In genomic region chr12:107027304-107028053, GRCh38 we compare ENCODE assay signal across 9 cellular contexts. TPM values are rescaled to one million over a fixed set of nuclear protein-coding genes. Genes with fewer than 3 reads are reported as not detected.
DNase-seq lines count a peak whose midpoint lies in the region; ATAC-seq and TF ChIP-seq lines count a peak whose summit lies in the region.
"Had no signal": no experiment of that assay in that cellular context is flagged by ENCODE, and none has a peak within 500 bp of the region (broad histone marks: within the 10 kb centered on the region; RNA-seq: fewer than 3 reads in every experiment).

No MANE protein-coding gene starts in this region.

- no peaks in the 10 kb centered on the region for H3K9me3 ChIP-seq in lower lobe of right lung
- no peaks in the 10 kb centered on the region for H3K9me3 ChIP-seq in tibial nerve

- H3K27ac Mint-ChIP-seq in progenitor cell of endocrine pancreas: no peak overlapping the region
- H3K27ac Mint-ChIP-seq: B cell had no signal

- H3K9me3 Mint-ChIP-seq in progenitor cell of endocrine pancreas (ENCODE audit: low read depth): no peaks in the 10 kb centered on the region

- H3K36me3 ChIP-seq in lower lobe of right lung (no peaks in the 10 kb centered on the region), tibial nerve (no peaks in the 10 kb centered on the region)

- 14 to 16% methylated on average over 3 of the region's 3 CpGs for WGBS in tibial nerve, 2 donors

- H3K36me3 Mint-ChIP-seq in progenitor cell of endocrine pancreas (ENCODE audit: insufficient read depth): no peaks in the 10 kb centered on the region

- H3K4me3 ChIP-seq in lower lobe of right lung (no peak overlapping the region), tibial nerve (no peak overlapping the region)

- peak; percentile 20 to 64 for TF ChIP-seq EP300 in tibial nerve (IDR thresholded peaks at IDR 0.05)

- peaks cover 20% of the 10 kb centered on the region for H3K4me1 ChIP-seq in lower lobe of right lung
- peaks cover 0 to 45% (median 16%) of the 10 kb centered on the region in 4 donors for H3K4me1 ChIP-seq in tibial nerve

- no peak overlapping the region for H3K4me3 Mint-ChIP-seq in progenitor cell of endocrine pancreas (ENCODE audit: low read depth)
- H3K4me3 Mint-ChIP-seq: B cell had no signal

- peak; percentile 95 for ATAC-seq in lower lobe of right lung
- no peak for ATAC-seq in HG03196 (IDR thresholded peaks at IDR 0.05; ENCODE audit: unreplicated experiment)

- intact Hi-C loops in lower lobe of right lung (cut with DNase I): no loop called here

- H3K4me1 Mint-ChIP-seq in progenitor cell of endocrine pancreas (ENCODE audit: low read depth): peaks cover 22% of the 10 kb centered on the region
- H3K4me1 Mint-ChIP-seq: B cell had no signal

- no peaks in the 10 kb centered on the region for H3K27me3 Mint-ChIP-seq in progenitor cell of endocrine pancreas

- no peak for TF ChIP-seq POLR2A in tibial nerve (IDR thresholded peaks at IDR 0.05)

- no peaks in the 10 kb centered on the region for H3K27me3 ChIP-seq in lower lobe of right lung (ENCODE audit: low read depth)
- H3K27me3 ChIP-seq in tibial nerve: no peaks in the 10 kb centered on the region

- H3K27ac ChIP-seq in cingulate gyrus (ENCODE audit: low read depth, low read length) (peak overlapping the region; percentile 80), lower lobe of right lung (peak overlapping the region; percentile 77), tibial nerve (peak overlapping the region; percentile 12 to 69 (median 56))

- TF ChIP-seq CTCF in lower lobe of right lung (IDR thresholded peaks at IDR 0.05) (no peak), tibial nerve (IDR thresholded peaks at IDR 0.05) (no peak), progenitor cell of endocrine pancreas (IDR thresholded peaks at IDR 0.05; ENCODE audit: unreplicated experiment) (no peak)

- DNase-seq in DMS 273 (lab: John Stamatoyannopoulos, UW; ENCODE audit: unreplicated experiment): peak; percentile 16
- DNase-seq in DMS 273 treated with DMSO at 0.1 percent for 48 hours (lab: John Stamatoyannopoulos, UW): no peak
- DNase-seq in NCI-H774 (lab: John Stamatoyannopoulos, UW): peak; percentile 86
- no peak for DNase-seq in lower lobe of right lung
- no peak for DNase-seq in tibial nerve (ENCODE audit: low spot score in 2 of 2)
- no peak for DNase-seq in progenitor cell of endocrine pancreas (ENCODE audit: low spot score, unreplicated experiment)

RNA-seq across cellular contexts. Expression of gene MTERF2, which starts 40.5 kb away (rescaled TPM):
- total RNA-seq in lower lobe of right lung (13.6 TPM), tibial nerve (10 to 100 TPM; 17.5 to 26.3 (median 19.4) TPM), progenitor cell of endocrine pancreas (15.3 and 18.3 TPM in 2 replicates)

Comparison
In these comparisons a context has a peak if more than half of its experiments do, and no peak if none do; other contexts are left out.
1. DNase-seq: peak in DMS 273 (single experiment) and NCI-H774 (single experiment); none in DMS 273 treated with DMSO at 0.1 percent for 48 hours (single experiment), lower lobe of right lung (single experiment), tibial nerve (0 of 2) and progenitor cell of endocrine pancreas (single experiment).
2. Peak in every context shown above with its lines, with median percentiles within 50 percentile points of each other: H3K27ac ChIP-seq.